ENCODE assay signal across 20 cellular contexts in the genomic region with DNA sequence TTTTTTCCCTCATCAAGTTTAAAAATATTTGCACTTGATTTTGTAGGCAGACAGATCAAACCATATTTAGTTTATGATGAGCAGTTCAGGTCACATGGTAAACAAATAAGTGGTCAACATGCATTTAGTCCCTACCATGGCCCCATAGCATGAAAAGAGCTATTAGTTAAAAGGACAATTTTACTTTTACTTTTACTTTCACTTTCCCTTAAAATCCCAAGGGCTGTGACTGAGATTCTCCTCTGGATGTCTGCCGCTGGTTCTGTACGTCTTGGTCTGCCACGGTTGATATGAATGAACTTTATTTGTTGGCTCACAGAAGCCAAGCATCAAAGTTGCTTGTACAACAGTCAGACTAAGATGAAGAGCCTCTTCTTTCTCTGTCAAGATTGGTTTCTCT.
A peak's percentile ranks its signal among the peaks of the same experiment; 100 is the strongest.
DNase-seq lines count a peak whose midpoint lies in the region; ATAC-seq and TF ChIP-seq lines count a peak whose summit lies in the region.
"Had no signal": no experiment of that assay in that cellular context is flagged by ENCODE, and none has a peak within 500 bp of the region (broad histone marks: within the 10 kb centered on the region; RNA-seq: fewer than 3 reads in every experiment).

No MANE protein-coding gene starts in this region.

- H3K9me3 Mint-ChIP-seq in nephron, result peaks cover 18% of the 10 kb centered on the region

- no peaks in the 10 kb centered on the region for H3K36me3 ChIP-seq in ascending aorta
- H3K36me3 ChIP-seq: ovary had no signal

- peak overlapping the region; percentile 49 for H3K4me3 ChIP-seq in right cardiac atrium (ENCODE audit: low read length)
- H3K4me3 ChIP-seq in ascending aorta, result peak overlapping the region; percentile 21 to 22
- H3K4me3 ChIP-seq: ovary had no signal

- TF ChIP-seq CTCF in ascending aorta (IDR thresholded peaks at IDR 0.05) (no peak), nephron (IDR thresholded peaks at IDR 0.05; ENCODE audit: unreplicated experiment in 3 of 3) (no peak)

- H3K4me1 ChIP-seq in right cardiac atrium (ENCODE audit: control insufficient read depth, insufficient read depth, low read length) (no peaks in the 10 kb centered on the region), ascending aorta (no peaks in the 10 kb centered on the region)

- H3K27ac ChIP-seq in right cardiac atrium (ENCODE audit: low read length) (no peak overlapping the region), ascending aorta (no peak overlapping the region)
- H3K27ac ChIP-seq: ovary had no signal

- H3K4me3 Mint-ChIP-seq in nephron, result peak overlapping the region in 2 of 3 experiments; percentile 9 to 27
- H3K4me3 Mint-ChIP-seq: activated naive CD4-positive, alpha-beta T cell treated with anti-CD3 and anti-CD28 coated beads for 36 hours; CD4-positive, alpha-beta T cell; endodermal cell; type B pancreatic cell had no signal

- peak overlapping the region in 1 of 3 experiments; percentile 2 for H3K27ac Mint-ChIP-seq in nephron
- H3K27ac Mint-ChIP-seq: activated naive CD4-positive, alpha-beta T cell treated with anti-CD3 and anti-CD28 coated beads for 36 hours; CD4-positive, alpha-beta T cell; endodermal cell; type B pancreatic cell had no signal

- no peaks in the 10 kb centered on the region for H3K4me1 Mint-ChIP-seq in nephron
- H3K4me1 Mint-ChIP-seq: endodermal cell had no signal

- no peaks in the 10 kb centered on the region for H3K27me3 ChIP-seq in right cardiac atrium (ENCODE audit: control insufficient read depth, insufficient read depth)
- H3K27me3 ChIP-seq in ascending aorta, result no peaks in the 10 kb centered on the region
- H3K27me3 ChIP-seq: ovary had no signal

- peaks cover 5% of the 10 kb centered on the region for H3K36me3 Mint-ChIP-seq in nephron (ENCODE audit: low read depth)

- intact Hi-C loops in right cardiac atrium (cut with DNase I), result no loop called here
- intact Hi-C loops in Right ventricle myocardium superior (cut with DNase I), result no loop called here
- intact Hi-C loops in ascending aorta (cut with DNase I), result no loop called here

- WGBS in right cardiac atrium, result 48% methylated on average over 3 of the region's 3 CpGs

- ATAC-seq in right cardiac atrium (no peak), Right ventricle myocardium superior (ENCODE audit: poor library complexity) (no peak), GM19035 (IDR thresholded peaks at IDR 0.05; ENCODE audit: unreplicated experiment) (no peak)
- ATAC-seq: activated CD4-positive, CD25-positive, alpha-beta regulatory T cell treated with anti-CD3 and anti-CD28 coated beads, Interleukin-2, amount 50 U/mL, for 24 hours; left cardiac atrium had no signal

- H3K9me3 ChIP-seq in right cardiac atrium (ENCODE audit: control insufficient read depth, low read length) (peaks cover 2% of the 10 kb centered on the region), ascending aorta (no peaks in the 10 kb centered on the region)
- H3K9me3 ChIP-seq: ovary had no signal

- H3K27me3 Mint-ChIP-seq in nephron (ENCODE audit: low read depth), result no peaks in the 10 kb centered on the region
- H3K27me3 Mint-ChIP-seq: CD4-positive, alpha-beta T cell; type B pancreatic cell had no signal

- DNase-seq in right cardiac atrium (no peak), Right ventricle myocardium superior (no peak), ascending aorta (ENCODE audit: low spot score in 2 of 2) (no peak), EL (no peak), NCI-H526 treated with DMSO at 0.1 percent for 48 hours (lab: John Stamatoyannopoulos, UW) (no peak)
- no peak for DNase-seq in activated naive CD4-positive, alpha-beta T cell (lab: John Stamatoyannopoulos, UW)
- DNase-seq: activated naive CD4-positive, alpha-beta T cell treated with anti-CD3 and anti-CD28 coated beads for 36 hours; aorta; CD4-positive, alpha-beta T cell; endodermal cell; hypothalamus; left cardiac atrium; NCI-H226; NK-92 treated with Interleukin-12 subunit alpha and Interleukin-12 subunit beta, amount 100 ng/mL, for 24 hours; ovary; SIG-M5 had no signal
